In genomic region chr17:75084039-75084660, GRCh38 we compare ENCODE assay signal across 1 cellular context.
TF ChIP-seq lines count a peak whose summit lies in the region.

No MANE protein-coding gene starts in this region.

TF ChIP-seq in GM12878, 131 proteins besides CTCF, POLR2A, EP300 and RAD21:
- TF ChIP-seq ZBTB40 (IDR thresholded peaks at IDR 0.05; ENCODE audit: borderline replicate concordance), result no peak
- TF ChIP-seq NR2F1 (conservative IDR thresholded peaks at IDR 0.05), result peak; percentile 63; the same call in 1 of the 2 replicates
TF ChIP-seq in GM12878: peak in this region for 1.
